ENCODE assay signal across 22 cellular contexts in genomic region chr4:162661913-162662312, GRCh38.
DNase-seq lines count a peak whose midpoint lies in the region; ATAC-seq and TF ChIP-seq lines count a peak whose summit lies in the region.
"Had no signal": no experiment of that assay in that cellular context is flagged by ENCODE, and none has a peak within 500 bp of the region (broad histone marks: within the 10 kb centered on the region; RNA-seq: fewer than 3 reads in every experiment).

No MANE protein-coding gene starts in this region.

- peak overlapping the region; percentile 37; the same call in 1 of the 2 replicates for H3K27ac Mint-ChIP-seq in WTC11
- H3K27ac Mint-ChIP-seq: CD4-positive, CD25-positive, alpha-beta regulatory T cell; T-cell had no signal

- no peaks in the 10 kb centered on the region for H3K36me3 Mint-ChIP-seq in WTC11
- H3K36me3 Mint-ChIP-seq: CD4-positive, CD25-positive, alpha-beta regulatory T cell; T-cell had no signal

- H3K23ac ChIP-seq in mesenchymal stem cell (ENCODE audit: low read length in 2 of 2) = no peak overlapping the region

- H3K27me3 Mint-ChIP-seq in WTC11 (ENCODE audit: low read depth) = no peaks in the 10 kb centered on the region
- H3K27me3 Mint-ChIP-seq: CD4-positive, CD25-positive, alpha-beta regulatory T cell; T-cell had no signal

- no peak overlapping the region for H4K8ac ChIP-seq in mesenchymal stem cell (ENCODE audit: low read length)

- no peaks in the 10 kb centered on the region for H3K36me3 ChIP-seq in right atrium auricular region
- H3K36me3 ChIP-seq in mesenchymal stem cell (ENCODE audit: control insufficient read depth in 1 of 2, insufficient read depth in 2 of 2, low read depth in 1 of 2, low read length in 2 of 2) = no peaks in the 10 kb centered on the region
- H3K36me3 ChIP-seq: BE2C had no signal

- H3K18ac ChIP-seq in mesenchymal stem cell (ENCODE audit: low read depth in 1 of 2, low read length in 2 of 2) = no peak overlapping the region

- 94% methylated on average over 1 of the region's 1 CpG for WGBS in mesenchymal stem cell

- H4K91ac ChIP-seq in mesenchymal stem cell (ENCODE audit: low read length) = no peak overlapping the region

- DNase-seq in WTC11 (ENCODE audit: low spot score) (no peak), MV-4-11 (lab: John Stamatoyannopoulos, UW) (no peak), right atrium auricular region (ENCODE audit: low spot score) (no peak), mesenchymal stem cell (no peak)
- DNase-seq in activated effector memory CD4-positive, alpha-beta T cell treated with anti-CD3 and anti-CD28 coated beads, Interleukin-2, amount 50 U/mL, for 16 hours = no peak
- DNase-seq: BE2C; Caco-2; CD4-positive, CD25-positive, alpha-beta regulatory T cell; DMS153; GDM1; NCI-H1930; NCI-H345; NCI-H526; PC-3; RPMI8226; SHP77 treated with DMSO at 0.1 percent for 48 hours; T-cell had no signal

- H3K4me1 ChIP-seq in right atrium auricular region = no peaks in the 10 kb centered on the region
- H3K4me1 ChIP-seq in mesenchymal stem cell (ENCODE audit: control insufficient read depth, insufficient read depth, low read depth, low read length) = no peaks in the 10 kb centered on the region
- H3K4me1 ChIP-seq: BE2C, Caco-2 had no signal

- H2BK15ac ChIP-seq in mesenchymal stem cell (ENCODE audit: low read depth, poor library complexity, severe bottlenecking) = no peak overlapping the region

- H3K27ac ChIP-seq in right atrium auricular region (no peak overlapping the region), mesenchymal stem cell (ENCODE audit: low read length, poor library complexity, severe bottlenecking) (no peak overlapping the region)

- no peak overlapping the region for H3K4ac ChIP-seq in mesenchymal stem cell (ENCODE audit: low read depth in 1 of 2, low read length in 2 of 2)

- H2AFZ ChIP-seq in mesenchymal stem cell (ENCODE audit: low read depth, low read length) = no peak overlapping the region

- no peak overlapping the region for H2AK5ac ChIP-seq in mesenchymal stem cell (ENCODE audit: low read length, severe bottlenecking)

- no peak overlapping the region for H2BK120ac ChIP-seq in mesenchymal stem cell (ENCODE audit: low read depth, low read length)

- no peak overlapping the region for H3K4me3 Mint-ChIP-seq in WTC11
- H3K4me3 Mint-ChIP-seq: CD4-positive, CD25-positive, alpha-beta regulatory T cell; T-cell had no signal

- CTCF ChIA-PET in WTC11 (lab: Charles Lee) = interaction anchor here (1.0 kb wide), 1 partner anchor 18 kb away, joined by 3 read pairs; no protein-coding TSS in a partner anchor

- no peaks in the 10 kb centered on the region for H3K79me1 ChIP-seq in mesenchymal stem cell (replicated peaks; ENCODE audit: low read length, poor library complexity, severe bottlenecking)

- H3K4me1 Mint-ChIP-seq in WTC11 = peaks cover 29% of the 10 kb centered on the region
- H3K4me1 Mint-ChIP-seq: CD4-positive, CD25-positive, alpha-beta regulatory T cell; T-cell had no signal

- TF ChIP-seq CTCF in WTC11 (IDR thresholded peaks at IDR 0.05) (no peak), right atrium auricular region (IDR thresholded peaks at IDR 0.05) (no peak)

- peaks cover 15% of the 10 kb centered on the region for H3K9me3 Mint-ChIP-seq in WTC11

- no peak overlapping the region for H3K14ac ChIP-seq in mesenchymal stem cell (ENCODE audit: low read length in 2 of 2)

- ATAC-seq in GM18511 (IDR thresholded peaks at IDR 0.05; ENCODE audit: unreplicated experiment) = peak; percentile 69
- ATAC-seq in GM19351 (IDR thresholded peaks at IDR 0.05; ENCODE audit: unreplicated experiment) = peak; percentile 41
- peak; percentile 53 for ATAC-seq in HG02870 (IDR thresholded peaks at IDR 0.05; ENCODE audit: unreplicated experiment)
- ATAC-seq in WTC11 = peak; percentile 72
- ATAC-seq: HCT116, PC-3, SK-N-SH treated with all-trans-retinoic acid at 6 μM for 48 hours, T-cell had no signal

- H3K4me2 ChIP-seq in mesenchymal stem cell (ENCODE audit: low read length, poor library complexity, severe bottlenecking) = no peak overlapping the region

- H3K4me3 ChIP-seq in right atrium auricular region = no peak overlapping the region
- H3K4me3 ChIP-seq in mesenchymal stem cell (ENCODE audit: insufficient read depth in 1 of 2, low read depth in 1 of 2, low read length in 2 of 2) = no peak overlapping the region

- H3K27me3 ChIP-seq in right atrium auricular region (no peaks in the 10 kb centered on the region), mesenchymal stem cell (ENCODE audit: control insufficient read depth in 1 of 2, insufficient read depth in 1 of 2, low read length in 2 of 2) (no peaks in the 10 kb centered on the region)
- H3K27me3 ChIP-seq: BE2C had no signal

- POLR2A ChIA-PET in WTC11 (lab: Charles Lee) = no interaction called here

- H3K9ac ChIP-seq in mesenchymal stem cell (ENCODE audit: low read length) = no peak overlapping the region

- no peak overlapping the region for H2BK5ac ChIP-seq in mesenchymal stem cell (ENCODE audit: low read depth, low read length, poor library complexity, severe bottlenecking)

- H3K9me3 ChIP-seq in right atrium auricular region (peaks cover 0 to 6% of the 10 kb centered on the region in 2 donors), mesenchymal stem cell (ENCODE audit: control insufficient read depth, low read length) (peaks cover 11% of the 10 kb centered on the region)
- H3K9me3 ChIP-seq: BE2C, Caco-2 had no signal

- no peak overlapping the region for H2BK12ac ChIP-seq in mesenchymal stem cell (ENCODE audit: low read length in 2 of 2)

TF ChIP-seq in WTC11, 78 proteins besides CTCF, POLR2A, EP300 and RAD21:
- TF ChIP-seq, protein P1, sequence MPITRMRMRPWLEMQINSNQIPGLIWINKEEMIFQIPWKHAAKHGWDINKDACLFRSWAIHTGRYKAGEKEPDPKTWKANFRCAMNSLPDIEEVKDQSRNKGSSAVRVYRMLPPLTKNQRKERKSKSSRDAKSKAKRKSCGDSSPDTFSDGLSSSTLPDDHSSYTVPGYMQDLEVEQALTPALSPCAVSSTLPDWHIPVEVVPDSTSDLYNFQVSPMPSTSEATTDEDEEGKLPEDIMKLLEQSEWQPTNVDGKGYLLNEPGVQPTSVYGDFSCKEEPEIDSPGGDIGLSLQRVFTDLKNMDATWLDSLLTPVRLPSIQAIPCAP (CRISPR knock-in tag; IDR thresholded peaks at IDR 0.05) = no peak
- TF ChIP-seq ZBTB21 (CRISPR knock-in tag; IDR thresholded peaks at IDR 0.05; ENCODE audit: borderline replicate concordance) (no peak), NR3C1 (CRISPR knock-in tag; conservative IDR thresholded peaks at IDR 0.05; ENCODE audit: low read depth) (no peak), ZNF416 (CRISPR knock-in tag; IDR thresholded peaks at IDR 0.05) (no peak), NR1H2 (CRISPR knock-in tag; IDR thresholded peaks at IDR 0.05) (no peak), SMAD3 (CRISPR knock-in tag; IDR thresholded peaks at IDR 0.05; ENCODE audit: borderline replicate concordance) (no peak), FOXK1 (CRISPR knock-in tag; IDR thresholded peaks at IDR 0.05) (no peak), ATF1 (CRISPR knock-in tag; IDR thresholded peaks at IDR 0.05) (no peak), ZNF219 (CRISPR knock-in tag; IDR thresholded peaks at IDR 0.05; ENCODE audit: borderline replicate concordance) (no peak), CDX4 (CRISPR knock-in tag; IDR thresholded peaks at IDR 0.05; ENCODE audit: borderline replicate concordance) (no peak), USF1 (CRISPR knock-in tag; IDR thresholded peaks at IDR 0.05) (no peak), KAT7 (CRISPR knock-in tag; IDR thresholded peaks at IDR 0.05; ENCODE audit: borderline replicate concordance) (no peak), SP1 (CRISPR knock-in tag; conservative IDR thresholded peaks at IDR 0.05) (no peak)
- TF ChIP-seq, protein P2, sequence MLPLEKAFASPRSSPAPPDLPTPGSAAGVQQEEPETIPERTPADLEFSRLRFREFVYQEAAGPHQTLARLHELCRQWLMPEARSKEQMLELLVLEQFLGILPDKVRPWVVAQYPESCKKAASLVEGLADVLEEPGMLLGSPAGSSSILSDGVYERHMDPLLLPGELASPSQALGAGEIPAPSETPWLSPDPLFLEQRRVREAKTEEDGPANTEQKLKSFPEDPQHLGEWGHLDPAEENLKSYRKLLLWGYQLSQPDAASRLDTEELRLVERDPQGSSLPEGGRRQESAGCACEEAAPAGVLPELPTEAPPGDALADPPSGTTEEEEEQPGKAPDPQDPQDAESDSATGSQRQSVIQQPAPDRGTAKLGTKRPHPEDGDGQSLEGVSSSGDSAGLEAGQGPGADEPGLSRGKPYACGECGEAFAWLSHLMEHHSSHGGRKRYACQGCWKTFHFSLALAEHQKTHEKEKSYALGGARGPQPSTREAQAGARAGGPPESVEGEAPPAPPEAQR (CRISPR knock-in tag; IDR thresholded peaks at IDR 0.05) = no peak
- TF ChIP-seq, protein P3, sequence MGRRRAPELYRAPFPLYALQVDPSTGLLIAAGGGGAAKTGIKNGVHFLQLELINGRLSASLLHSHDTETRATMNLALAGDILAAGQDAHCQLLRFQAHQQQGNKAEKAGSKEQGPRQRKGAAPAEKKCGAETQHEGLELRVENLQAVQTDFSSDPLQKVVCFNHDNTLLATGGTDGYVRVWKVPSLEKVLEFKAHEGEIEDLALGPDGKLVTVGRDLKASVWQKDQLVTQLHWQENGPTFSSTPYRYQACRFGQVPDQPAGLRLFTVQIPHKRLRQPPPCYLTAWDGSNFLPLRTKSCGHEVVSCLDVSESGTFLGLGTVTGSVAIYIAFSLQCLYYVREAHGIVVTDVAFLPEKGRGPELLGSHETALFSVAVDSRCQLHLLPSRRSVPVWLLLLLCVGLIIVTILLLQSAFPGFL (CRISPR knock-in tag; IDR thresholded peaks at IDR 0.05; ENCODE audit: borderline replicate concordance) = no peak
TF ChIP-seq in WTC11: peak in this region for 0.
